In genomic region chr2:189549440-189549832, GRCh38 we compare ENCODE assay signal across 1 cellular context.
TF ChIP-seq lines count a peak whose summit lies in the region.

No MANE protein-coding gene starts in this region.

TF ChIP-seq in A549, 52 proteins besides CTCF, POLR2A, EP300 and RAD21 (continued from another document):
- TF ChIP-seq BCL3 (IDR thresholded peaks at IDR 0.05) = no peak
- TF ChIP-seq HMGXB4 (CRISPR knock-in tag; IDR thresholded peaks at IDR 0.05; ENCODE audit: borderline replicate concordance) = no peak
- TF ChIP-seq EHF (CRISPR knock-in tag; IDR thresholded peaks at IDR 0.05) = no peak
- no peak for TF ChIP-seq REST (IDR thresholded peaks at IDR 0.05)
- no peak for TF ChIP-seq RARB (CRISPR knock-in tag; IDR thresholded peaks at IDR 0.05)
